In the genomic region with DNA sequence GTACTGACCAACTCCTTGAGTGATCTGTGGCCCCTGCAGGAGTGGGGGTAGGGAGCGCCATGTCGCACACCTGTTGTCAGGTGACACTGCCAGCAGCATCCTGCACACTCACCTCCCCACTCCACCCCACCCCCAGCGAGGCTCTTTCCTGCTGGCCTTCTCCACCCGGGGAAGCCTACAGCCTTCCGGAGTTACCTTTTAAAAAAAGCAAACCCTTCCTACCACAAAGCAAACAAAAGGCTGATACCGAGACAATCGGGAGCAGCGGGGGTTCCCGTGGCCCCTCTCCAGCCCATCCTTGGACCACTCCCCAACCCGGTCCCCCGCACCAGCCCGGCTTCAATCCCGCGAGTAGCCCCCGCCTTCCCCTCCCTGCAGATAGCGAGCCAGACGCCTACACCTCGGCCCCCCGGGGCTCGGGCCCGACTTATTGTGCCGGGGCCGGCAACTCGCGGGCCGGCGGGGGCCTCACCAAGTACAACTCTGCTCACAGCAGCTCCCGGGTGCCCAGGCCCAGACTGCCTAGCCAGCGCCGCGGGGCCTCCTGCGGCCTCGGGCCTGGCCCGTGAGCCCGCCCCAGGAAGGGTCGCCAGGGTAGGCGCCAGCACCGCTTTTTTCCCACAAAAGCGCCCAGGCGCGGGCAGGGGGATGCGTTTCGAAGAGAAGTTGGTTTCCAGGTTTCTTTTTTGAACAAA, we compare ENCODE assay signal across 8 cellular contexts. TPM values are rescaled to one million over a fixed set of nuclear protein-coding genes. Genes with fewer than 3 reads are reported as not detected.
DNase-seq lines count a peak whose midpoint lies in the region; ATAC-seq and TF ChIP-seq lines count a peak whose summit lies in the region.

No MANE protein-coding gene starts in this region.

- ATAC-seq in GM18858 (IDR thresholded peaks at IDR 0.05; ENCODE audit: unreplicated experiment): peak; percentile 7
- ATAC-seq in HG03139 (IDR thresholded peaks at IDR 0.05; ENCODE audit: unreplicated experiment): peak; percentile 27
- ATAC-seq in PC-3: peak; percentile 59
- ATAC-seq in activated naive CD8-positive, alpha-beta T cell treated with anti-CD3 and anti-CD28 coated beads, Interleukin-2, amount 50 U/mL, for 24 hours: peak; percentile 33

- TF ChIP-seq CTCF in PC-3 (conservative IDR thresholded peaks at IDR 0.05; ENCODE audit: low read depth, low read length): no peak

- no peak overlapping the region for H2AFZ ChIP-seq in PC-3 (ENCODE audit: low read length)

- H3K9me3 Mint-ChIP-seq in activated naive CD8-positive, alpha-beta T cell treated with anti-CD3 and anti-CD28 coated beads, Interleukin-2, amount 50 U/mL, for 24 hours: no peaks in the 10 kb centered on the region

- H3K4me3 ChIP-seq in PC-3 (ENCODE audit: low read length) (peak overlapping the region; percentile 94), iPS-18c (ENCODE audit: insufficient read depth, low read depth, low read length) (peak overlapping the region; percentile 69)

- peaks cover 3% of the 10 kb centered on the region; the same call in 1 of the 2 replicates for H3K36me3 ChIP-seq in PC-3 (ENCODE audit: low read depth, low read length)

- H3K4me3 Mint-ChIP-seq in activated naive CD8-positive, alpha-beta T cell treated with anti-CD3 and anti-CD28 coated beads, Interleukin-2, amount 50 U/mL, for 24 hours: peak overlapping the region; percentile 88

- peak overlapping the region; percentile 97 for H3K4me2 ChIP-seq in PC-3 (ENCODE audit: low read length)

- intact Hi-C loops in PC-3 (cut with micrococcal nuclease): no loop called here

- POLR2A ChIA-PET in PC-3 (lab: Charles Lee; ENCODE audit: unreplicated experiment): no interaction called here

- peaks cover 60% of the 10 kb centered on the region for H3K4me1 Mint-ChIP-seq in activated naive CD8-positive, alpha-beta T cell treated with anti-CD3 and anti-CD28 coated beads, Interleukin-2, amount 50 U/mL, for 24 hours

- H3K9me3 ChIP-seq in PC-3 (ENCODE audit: low read length) (no peaks in the 10 kb centered on the region), iPS-18c (ENCODE audit: control insufficient read depth, insufficient read depth, low read length) (peaks cover 2% of the 10 kb centered on the region)

- peak overlapping the region; percentile 98 for H3K9ac ChIP-seq in PC-3 (ENCODE audit: low read length)

- H3K27ac ChIP-seq in PC-3 (ENCODE audit: low read length): peak overlapping the region; percentile 77

- peaks cover 48% of the 10 kb centered on the region for H4K20me1 ChIP-seq in PC-3 (ENCODE audit: low read length)

- CTCF ChIA-PET in PC-3 (lab: Charles Lee): interaction anchor here (0.6 kb wide), 1 partner anchor 1212 kb away, joined by 5 read pairs; no protein-coding TSS in a partner anchor

- no peaks in the 10 kb centered on the region for H3K27me3 ChIP-seq in PC-3 (ENCODE audit: low read length)

- H3K27me3 Mint-ChIP-seq in activated naive CD8-positive, alpha-beta T cell treated with anti-CD3 and anti-CD28 coated beads, Interleukin-2, amount 50 U/mL, for 24 hours: no peaks in the 10 kb centered on the region

- H3K27ac Mint-ChIP-seq in activated naive CD8-positive, alpha-beta T cell treated with anti-CD3 and anti-CD28 coated beads, Interleukin-2, amount 50 U/mL, for 24 hours: peak overlapping the region; percentile 55

- DNase-seq in A172 (ENCODE audit: low spot score): peak; percentile 49
- peak; percentile 65 for DNase-seq in PC-3
- DNase-seq in activated naive CD8-positive, alpha-beta T cell treated with anti-CD3 and anti-CD28 coated beads, Interleukin-2, amount 50 U/mL, for 24 hours: peak; percentile 45
- DNase-seq in stimulated activated CD4-positive, alpha-beta T cell treated with anti-CD3 and anti-CD28 coated beads, Interleukin-12 subunit alpha, Interleukin-12 subunit beta, amount 100 ng/mL, for 24 hours (ENCODE audit: low read depth in 2 of 2): peak; percentile 18 to 43
- DNase-seq in AG08395 (ENCODE audit: low spot score): no peak

- H3K4me1 ChIP-seq in PC-3 (ENCODE audit: insufficient read depth, low read length): peaks cover 23% of the 10 kb centered on the region

- no peaks in the 10 kb centered on the region for H3F3A ChIP-seq in PC-3 (ENCODE audit: low read length, unreplicated experiment)

- peaks cover 11% of the 10 kb centered on the region for H3K36me3 Mint-ChIP-seq in activated naive CD8-positive, alpha-beta T cell treated with anti-CD3 and anti-CD28 coated beads, Interleukin-2, amount 50 U/mL, for 24 hours (ENCODE audit: low read depth)

- no peaks in the 10 kb centered on the region for H3K9me2 ChIP-seq in PC-3 (replicated peaks; ENCODE audit: low read length)

- H3K79me2 ChIP-seq in PC-3 (ENCODE audit: low read length): peaks cover 55% of the 10 kb centered on the region

- no TSS peak for BruUV-seq in PC-3 (replicated peaks; lab: Mats Ljungman, UMichigan)

RNA-seq across cellular contexts. Expression of a gene that starts 0.7 kb away (rescaled TPM):
- total RNA-seq in A172 (2014; rRNA removed; shearing (Covaris generic)): 339 and 388 TPM in 2 replicates
- total RNA-seq in PC-3 (2014; rRNA removed): 388 and 455 TPM in 2 replicates

RNA-seq across cellular contexts. Expression of a gene that starts 48.8 kb away (rescaled TPM):
- not detected in 2 replicates for total RNA-seq in A172 (2014; rRNA removed; shearing (Covaris generic))
- not detected in 2 replicates for total RNA-seq in PC-3 (2014; rRNA removed)

RNA-seq across cellular contexts. Expression of a gene that starts 53.8 kb away (rescaled TPM):
- not detected in 2 replicates for total RNA-seq in A172 (2014; rRNA removed; shearing (Covaris generic))
- total RNA-seq in PC-3 (2014; rRNA removed): not detected in 2 replicates

Comparison
In these comparisons a context has a peak if more than half of its experiments do, and no peak if none do; other contexts are left out.
1. ATAC-seq: peak in every context shown above with its lines; median percentile 59 in PC-3; 33 in activated naive CD8-positive, alpha-beta T cell treated with anti-CD3 and anti-CD28 coated beads, Interleukin-2, amount 50 U/mL, for 24 hours; 27 in HG03139; 7 in GM18858.